6 cellular contexts compared by ENCODE assay signal in the genomic region with DNA sequence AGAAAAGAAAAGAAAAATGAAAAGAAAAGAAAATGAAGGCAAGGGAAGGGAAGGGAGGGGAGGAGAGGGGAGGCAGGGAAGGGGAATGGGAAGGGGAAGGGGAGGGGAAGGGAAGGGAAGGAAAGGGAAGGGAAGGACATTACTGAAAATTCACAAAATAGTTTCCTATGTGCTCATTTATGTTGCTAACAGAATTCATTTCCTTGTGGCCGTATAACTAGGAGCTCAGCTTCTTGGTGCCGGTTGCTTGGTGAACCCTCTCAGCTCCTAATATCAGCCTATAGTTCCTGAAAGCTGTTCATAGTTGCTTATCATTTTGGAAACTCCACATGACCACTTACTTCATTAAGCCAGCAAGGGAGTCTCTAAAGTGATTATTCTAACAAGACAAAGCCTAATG.
"Had no signal": no experiment of that assay in that cellular context is flagged by ENCODE, and none has a peak within 500 bp of the region (broad histone marks: within the 10 kb centered on the region; RNA-seq: fewer than 3 reads in every experiment).

No MANE protein-coding gene starts in this region.

- H3K9ac ChIP-seq: KMS-11 had no signal

- H3K27ac ChIP-seq: HL-60, KMS-11 had no signal

- H3K4me2 ChIP-seq: KMS-11 had no signal

- H3K4me3 ChIP-seq: K562 had no signal

- ATAC-seq: K562 had no signal

- FAIRE-seq: K562 had no signal

- DNase-seq: IMR-90, KBM-7, KG1 had no signal
